ENCODE assay signal across 1 cellular context in the genomic region with DNA sequence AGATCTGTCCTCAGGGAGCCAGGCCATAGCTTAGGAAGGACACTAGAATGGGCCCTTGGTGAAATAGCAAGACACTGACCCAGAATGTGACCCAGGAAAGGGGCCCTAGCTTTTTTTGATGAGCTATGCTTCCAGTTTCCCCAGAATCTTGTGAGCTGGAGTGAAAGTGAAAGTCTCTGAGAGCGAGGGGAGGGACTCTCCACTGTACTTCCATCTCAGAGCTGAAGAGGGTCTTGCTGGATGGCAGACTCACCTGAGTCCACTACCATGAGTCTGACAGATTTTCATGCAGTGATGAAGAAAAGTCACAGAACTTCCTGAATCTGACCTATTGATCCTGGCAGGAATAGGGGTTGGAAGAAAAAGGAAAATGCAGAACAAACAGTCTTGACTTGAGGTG.
TF ChIP-seq lines count a peak whose summit lies in the region.

No MANE protein-coding gene starts in this region.

TF ChIP-seq in GM12878, 131 proteins besides CTCF, POLR2A, EP300 and RAD21 (continued from another document):
- TF ChIP-seq, protein P1, sequence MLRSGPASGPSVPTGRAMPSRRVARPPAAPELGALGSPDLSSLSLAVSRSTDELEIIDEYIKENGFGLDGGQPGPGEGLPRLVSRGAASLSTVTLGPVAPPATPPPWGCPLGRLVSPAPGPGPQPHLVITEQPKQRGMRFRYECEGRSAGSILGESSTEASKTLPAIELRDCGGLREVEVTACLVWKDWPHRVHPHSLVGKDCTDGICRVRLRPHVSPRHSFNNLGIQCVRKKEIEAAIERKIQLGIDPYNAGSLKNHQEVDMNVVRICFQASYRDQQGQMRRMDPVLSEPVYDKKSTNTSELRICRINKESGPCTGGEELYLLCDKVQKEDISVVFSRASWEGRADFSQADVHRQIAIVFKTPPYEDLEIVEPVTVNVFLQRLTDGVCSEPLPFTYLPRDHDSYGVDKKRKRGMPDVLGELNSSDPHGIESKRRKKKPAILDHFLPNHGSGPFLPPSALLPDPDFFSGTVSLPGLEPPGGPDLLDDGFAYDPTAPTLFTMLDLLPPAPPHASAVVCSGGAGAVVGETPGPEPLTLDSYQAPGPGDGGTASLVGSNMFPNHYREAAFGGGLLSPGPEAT (IDR thresholded peaks at IDR 0.05; ENCODE audit: low read depth) = peak; percentile 20; the same call in 1 of the 2 replicates
- TF ChIP-seq, protein P2, sequence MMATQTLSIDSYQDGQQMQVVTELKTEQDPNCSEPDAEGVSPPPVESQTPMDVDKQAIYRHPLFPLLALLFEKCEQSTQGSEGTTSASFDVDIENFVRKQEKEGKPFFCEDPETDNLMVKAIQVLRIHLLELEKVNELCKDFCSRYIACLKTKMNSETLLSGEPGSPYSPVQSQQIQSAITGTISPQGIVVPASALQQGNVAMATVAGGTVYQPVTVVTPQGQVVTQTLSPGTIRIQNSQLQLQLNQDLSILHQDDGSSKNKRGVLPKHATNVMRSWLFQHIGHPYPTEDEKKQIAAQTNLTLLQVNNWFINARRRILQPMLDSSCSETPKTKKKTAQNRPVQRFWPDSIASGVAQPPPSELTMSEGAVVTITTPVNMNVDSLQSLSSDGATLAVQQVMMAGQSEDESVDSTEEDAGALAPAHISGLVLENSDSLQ (IDR thresholded peaks at IDR 0.05) = no peak
- no peak for TF ChIP-seq IKZF1 (conservative IDR thresholded peaks at IDR 0.05)
- TF ChIP-seq FOS (IDR thresholded peaks at IDR 0.05; ENCODE audit: borderline replicate concordance, extremely low read depth, insufficient read length) = no peak
- TF ChIP-seq PAX5 (IDR thresholded peaks at IDR 0.05; ENCODE audit: borderline replicate concordance, low read depth, low read length) = no peak
- TF ChIP-seq RUNX3 (IDR thresholded peaks at IDR 0.05; ENCODE audit: low read length) = 0 out of 2 replicates have a peak, but pooled peaks have one; percentile 11
- TF ChIP-seq RELA (IDR thresholded peaks at IDR 0.05; ENCODE audit: borderline replicate concordance, partially characterized antibody) = no peak
- TF ChIP-seq DPF2 (IDR thresholded peaks at IDR 0.05) = no peak
